In the genomic region with DNA sequence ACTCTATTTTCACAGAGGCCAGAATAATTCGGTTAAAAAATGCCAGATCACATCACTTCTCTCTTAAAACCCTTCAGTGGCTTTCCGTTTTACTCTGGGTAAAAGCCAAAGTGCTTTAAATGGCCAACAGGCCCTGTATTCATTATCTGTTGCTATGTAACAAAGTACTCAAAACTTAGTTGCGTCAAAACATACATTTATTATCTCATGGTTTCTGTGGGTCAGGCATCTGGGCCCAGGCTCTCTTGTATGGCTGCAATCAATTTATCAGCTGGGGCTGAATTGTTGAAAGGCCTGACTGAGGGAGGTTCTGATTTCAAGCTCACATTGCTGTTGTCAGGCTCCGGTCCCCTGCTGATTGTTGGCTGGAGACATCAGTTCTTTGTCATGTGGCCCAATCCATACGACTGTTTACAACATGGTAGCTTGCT, we compare ENCODE assay signal across 1 cellular context.
TF ChIP-seq lines count a peak whose summit lies in the region.

No MANE protein-coding gene starts in this region.

TF ChIP-seq in SK-N-SH, 30 proteins besides CTCF, POLR2A, EP300 and RAD21:
- TF ChIP-seq NFIC (IDR thresholded peaks at IDR 0.05; ENCODE audit: borderline replicate concordance) (no peak), RFX5 (IDR thresholded peaks at IDR 0.05; ENCODE audit: low read length) (0 out of 2 replicates have a peak, but pooled peaks have one; percentile 18), RCOR1 (IDR thresholded peaks at IDR 0.05; ENCODE audit: low read length) (peak; percentile 46; the same call in 1 of the 2 replicates), GATA2 (CRISPR knock-in tag; IDR thresholded peaks at IDR 0.05) (peak; percentile 56), NRF1 (IDR thresholded peaks at IDR 0.05; ENCODE audit: low read depth, low read length) (no peak), FOXJ3 (CRISPR knock-in tag; IDR thresholded peaks at IDR 0.05) (peak; percentile 63; the same call in 1 of the 2 replicates), CHD2 (IDR thresholded peaks at IDR 0.05; ENCODE audit: low read length, partially characterized antibody) (peak; percentile 51), MXI1 (IDR thresholded peaks at IDR 0.05; ENCODE audit: low read depth, low read length) (peak; percentile 65; the same call in 1 of the 2 replicates), YY1 (IDR thresholded peaks at IDR 0.05; ENCODE audit: low read depth) (no peak)
- TF ChIP-seq, protein P1, sequence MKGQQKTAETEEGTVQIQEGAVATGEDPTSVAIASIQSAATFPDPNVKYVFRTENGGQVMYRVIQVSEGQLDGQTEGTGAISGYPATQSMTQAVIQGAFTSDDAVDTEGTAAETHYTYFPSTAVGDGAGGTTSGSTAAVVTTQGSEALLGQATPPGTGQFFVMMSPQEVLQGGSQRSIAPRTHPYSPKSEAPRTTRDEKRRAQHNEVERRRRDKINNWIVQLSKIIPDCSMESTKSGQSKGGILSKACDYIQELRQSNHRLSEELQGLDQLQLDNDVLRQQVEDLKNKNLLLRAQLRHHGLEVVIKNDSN (IDR thresholded peaks at IDR 0.05; ENCODE audit: borderline replicate concordance, low read depth): no peak
- TF ChIP-seq, protein P2, sequence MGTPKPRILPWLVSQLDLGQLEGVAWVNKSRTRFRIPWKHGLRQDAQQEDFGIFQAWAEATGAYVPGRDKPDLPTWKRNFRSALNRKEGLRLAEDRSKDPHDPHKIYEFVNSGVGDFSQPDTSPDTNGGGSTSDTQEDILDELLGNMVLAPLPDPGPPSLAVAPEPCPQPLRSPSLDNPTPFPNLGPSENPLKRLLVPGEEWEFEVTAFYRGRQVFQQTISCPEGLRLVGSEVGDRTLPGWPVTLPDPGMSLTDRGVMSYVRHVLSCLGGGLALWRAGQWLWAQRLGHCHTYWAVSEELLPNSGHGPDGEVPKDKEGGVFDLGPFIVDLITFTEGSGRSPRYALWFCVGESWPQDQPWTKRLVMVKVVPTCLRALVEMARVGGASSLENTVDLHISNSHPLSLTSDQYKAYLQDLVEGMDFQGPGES (IDR thresholded peaks at IDR 0.05; ENCODE audit: low read depth, low read length): no peak
